ENCODE assay signal across 8 cellular contexts in the genomic region with DNA sequence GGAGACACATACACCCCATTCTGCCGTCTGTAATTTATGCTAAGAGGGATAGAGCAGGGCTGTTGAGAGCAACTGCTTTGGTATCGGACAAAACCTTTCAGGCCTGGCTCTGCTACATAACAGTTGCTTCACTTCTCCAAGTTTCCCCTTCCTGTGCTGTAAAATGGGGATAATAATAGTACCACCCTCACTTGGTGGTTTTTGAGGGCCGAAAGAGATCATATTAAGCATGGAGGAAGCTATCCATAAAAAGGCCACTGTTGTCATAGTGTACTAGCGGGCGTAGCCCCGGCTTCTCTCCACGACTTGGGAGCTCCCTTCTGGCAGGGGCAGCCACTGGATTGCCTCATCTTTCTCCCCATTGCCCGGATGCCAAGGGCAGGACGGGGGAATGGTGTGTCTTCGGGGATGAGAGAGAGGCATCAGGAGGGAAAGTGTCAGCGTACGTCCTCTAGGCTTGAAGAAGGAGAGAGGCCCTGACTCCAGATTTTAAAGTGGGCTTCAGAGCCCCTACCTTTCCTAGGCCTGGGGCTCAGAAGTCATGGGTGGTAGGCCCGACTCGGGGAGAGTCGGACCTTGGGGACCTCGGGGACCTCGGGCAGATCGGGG. TPM values are rescaled to one million over a fixed set of nuclear protein-coding genes. Genes with fewer than 3 reads are reported as not detected.
A peak's percentile ranks its signal among the peaks of the same experiment; 100 is the strongest.
DNase-seq lines count a peak whose midpoint lies in the region; ATAC-seq and TF ChIP-seq lines count a peak whose summit lies in the region.

No MANE protein-coding gene starts in this region.

- peak overlapping the region in 5 of 7 donors; percentile 37 to 87 (median 58) for H3K27ac Mint-ChIP-seq in CD4-positive, alpha-beta memory T cell
- H3K27ac Mint-ChIP-seq in nephron progenitor cell = no peak overlapping the region

- H3K36me3 Mint-ChIP-seq in CD4-positive, alpha-beta memory T cell = peaks cover 0 to 2% of the 10 kb centered on the region in 2 donors
- H3K36me3 Mint-ChIP-seq in nephron progenitor cell (ENCODE audit: low read depth) = peaks cover 5% of the 10 kb centered on the region

- peak overlapping the region; percentile 61 to 99 (median 93) for H3K4me3 Mint-ChIP-seq in CD4-positive, alpha-beta memory T cell
- H3K4me3 Mint-ChIP-seq in nephron progenitor cell = peak overlapping the region; percentile 88

- TF ChIP-seq CTCF in dorsolateral prefrontal cortex (IDR thresholded peaks at IDR 0.05 in 54 of 56, conservative IDR thresholded peaks at IDR 0.05 in 2 of 56; ENCODE audit: low read depth in 1 of 56, partially characterized antibody in 56 of 56) (no peak), nephron progenitor cell (IDR thresholded peaks at IDR 0.05) (no peak)

- no peaks in the 10 kb centered on the region for H3K9me3 ChIP-seq in CD4-positive, alpha-beta memory T cell (ENCODE audit: control insufficient read depth in 1 of 2, low read length in 2 of 2)

- DNase-seq in CD4-positive, alpha-beta memory T cell = no peak
- DNase-seq in NOMO-1 (lab: John Stamatoyannopoulos, UW; ENCODE audit: unreplicated experiment in 2 of 2) (peak; percentile 69 to 86), dorsolateral prefrontal cortex (no peak), nephron progenitor cell (no peak), hepatic stellate cell (ENCODE audit: low spot score) (no peak), D341Med (ENCODE audit: low spot score) (no peak), DMS 273 treated with DMSO at 0.1 percent for 48 hours (lab: John Stamatoyannopoulos, UW) (no peak)

- POLR2A ChIA-PET in CD4-positive, alpha-beta memory T cell (lab: Charles Lee; ENCODE audit: partially characterized antibody) = interaction anchor here (2.3 kb wide), 1 partner anchor 78 kb away, joined by 7 read pairs; no protein-coding TSS in a partner anchor

- ATAC-seq in HG02571 (IDR thresholded peaks at IDR 0.05; ENCODE audit: unreplicated experiment) = no peak

- intact Hi-C loops in CD4-positive, alpha-beta memory T cell (cut with micrococcal nuclease) = no loop called here
- intact Hi-C loops in dorsolateral prefrontal cortex (cut with DNase I) = loop anchor here (2.0 to 10.0 kb wide), 2 partner anchors 18 to 80 kb away; no protein-coding TSS in a partner anchor

- H3K4me3 ChIP-seq in CD4-positive, alpha-beta memory T cell (ENCODE audit: low read length in 2 of 2) = peak overlapping the region in 1 of 2 donors; percentile 72
- peak overlapping the region in 53 of 59 donors; percentile 47 to 90 (median 73) for H3K4me3 ChIP-seq in dorsolateral prefrontal cortex

- H3K27me3 ChIP-seq in CD4-positive, alpha-beta memory T cell (ENCODE audit: insufficient read depth, low read length) = no peaks in the 10 kb centered on the region
- H3K27me3 ChIP-seq in dorsolateral prefrontal cortex = no peaks in the 10 kb centered on the region

- H3K4me1 ChIP-seq in CD4-positive, alpha-beta memory T cell (ENCODE audit: insufficient read depth, low read length) = peaks cover 17% of the 10 kb centered on the region

- no peak overlapping the region for H3K27ac ChIP-seq in CD4-positive, alpha-beta memory T cell (ENCODE audit: low read depth, low read length)
- peak overlapping the region in 55 of 59 donors; percentile 28 to 93 (median 74) for H3K27ac ChIP-seq in dorsolateral prefrontal cortex

- CTCF ChIA-PET in CD4-positive, alpha-beta memory T cell (lab: Charles Lee; ENCODE audit: partially characterized antibody) = interaction anchor here (0.7 to 1.6 kb wide), 2 partner anchors 21 to 34 kb away, joined by 3 to 7 read pairs; no protein-coding TSS in a partner anchor

- no peaks in the 10 kb centered on the region for H3K36me3 ChIP-seq in CD4-positive, alpha-beta memory T cell (ENCODE audit: insufficient read depth, low read length)

- no peaks in the 10 kb centered on the region for H3K9me3 Mint-ChIP-seq in CD4-positive, alpha-beta memory T cell
- H3K9me3 Mint-ChIP-seq in nephron progenitor cell = peaks cover 6% of the 10 kb centered on the region

- peaks cover 0 to 1% of the 10 kb centered on the region in 2 donors for H3K27me3 Mint-ChIP-seq in CD4-positive, alpha-beta memory T cell
- peaks cover 62% of the 10 kb centered on the region for H3K27me3 Mint-ChIP-seq in nephron progenitor cell (ENCODE audit: low read depth, poor library complexity)

- H3K4me1 Mint-ChIP-seq in CD4-positive, alpha-beta memory T cell = peaks cover 5 to 22% (median 10%) of the 10 kb centered on the region in 4 donors
- peaks cover 13% of the 10 kb centered on the region for H3K4me1 Mint-ChIP-seq in nephron progenitor cell

RNA-seq across cellular contexts. Expression of a gene that starts 0.6 kb away (rescaled TPM):
- under 1 TPM; 0.38 to 0.42 TPM for total RNA-seq in CD4-positive, alpha-beta memory T cell
- polyA plus RNA-seq in CD4-positive, alpha-beta memory T cell = under 1 TPM; 0.44 to 0.70 TPM
- 10 to 100 TPM in 118 of 120 experiments, 1 to 10 TPM in 2; 6.7 to 62.3 (median 20.8) TPM for total RNA-seq in dorsolateral prefrontal cortex

RNA-seq across cellular contexts. Expression of a gene that starts 52.6 kb away (rescaled TPM):
- total RNA-seq in CD4-positive, alpha-beta memory T cell = under 1 TPM; 0.19 to 0.20 TPM
- polyA plus RNA-seq in CD4-positive, alpha-beta memory T cell = not detected
- total RNA-seq in dorsolateral prefrontal cortex = 1 to 10 TPM in 118 of 120 experiments, under 1 TPM in 2; 0.88 to 5.6 (median 2.3) TPM

Comparison
In these comparisons a context has a peak if more than half of its experiments do, and no peak if none do; other contexts are left out.
1. DNase-seq: peak in NOMO-1 (2 of 2); none in CD4-positive, alpha-beta memory T cell (0 of 5), dorsolateral prefrontal cortex (0 of 10), nephron progenitor cell (single experiment), hepatic stellate cell (single experiment), D341Med (single experiment) and DMS 273 treated with DMSO at 0.1 percent for 48 hours (single experiment).
2. RNA of a gene that starts 0.6 kb away (total RNA-seq): 6.7 to 62.3 TPM in dorsolateral prefrontal cortex; 0.38 to 0.42 TPM in CD4-positive, alpha-beta memory T cell; every median in the first group is over 4 times any median in the second.